ENCODE assay signal across 1 cellular context in genomic region chr16:87207965-87208364, GRCh38.
TF ChIP-seq lines count a peak whose summit lies in the region.

No MANE protein-coding gene starts in this region.

TF ChIP-seq in H1, 55 proteins besides CTCF, POLR2A, EP300 and RAD21 (continued from another document):
- no peak for TF ChIP-seq SP2 (IDR thresholded peaks at IDR 0.05; ENCODE audit: low read length)
- no peak for TF ChIP-seq CTBP2 (IDR thresholded peaks at IDR 0.05; ENCODE audit: borderline replicate concordance, insufficient read depth, insufficient read length, low read length)
- TF ChIP-seq FOSL1 (IDR thresholded peaks at IDR 0.05; ENCODE audit: insufficient read depth, low read depth, low read length) = no peak
- no peak for TF ChIP-seq TAF1 (IDR thresholded peaks at IDR 0.05; ENCODE audit: low read depth, low read length)
- TF ChIP-seq SP1 (IDR thresholded peaks at IDR 0.05; ENCODE audit: low read depth, low read length) = no peak
- no peak for TF ChIP-seq EZH2 (IDR thresholded peaks at IDR 0.05; ENCODE audit: low read depth, low read length, severe bottlenecking)
- TF ChIP-seq GTF2F1 (IDR thresholded peaks at IDR 0.05; ENCODE audit: borderline replicate concordance, low read depth, low read length) = no peak
- no peak for TF ChIP-seq CHD1 (IDR thresholded peaks at IDR 0.05; ENCODE audit: low read depth, low read length)
- no peak for TF ChIP-seq GABPA (IDR thresholded peaks at IDR 0.05; ENCODE audit: borderline replicate concordance, insufficient read depth, low read length)
- TF ChIP-seq SRF (IDR thresholded peaks at IDR 0.05; ENCODE audit: low read depth, low read length) = no peak
- TF ChIP-seq MAFK (IDR thresholded peaks at IDR 0.05; ENCODE audit: low read depth, low read length) = no peak
- no peak for TF ChIP-seq POU5F1 (IDR thresholded peaks at IDR 0.05; ENCODE audit: low read depth, low read length)
